8 cellular contexts compared by ENCODE assay signal in genomic region chr7:100428967-100429636, GRCh38. TPM values are rescaled to one million over a fixed set of nuclear protein-coding genes. Genes with fewer than 3 reads are reported as not detected.
DNase-seq lines count a peak whose midpoint lies in the region; ATAC-seq and TF ChIP-seq lines count a peak whose summit lies in the region.

No MANE protein-coding gene starts in this region.

- peak; percentile 99 for TF ChIP-seq EP300 in tibial nerve (IDR thresholded peaks at IDR 0.05)

- H3K36me3 ChIP-seq in adrenal gland (replicated peaks in 1 of 2) (peaks cover 0 to 20% of the 10 kb centered on the region in 2 donors), parathyroid adenoma (ENCODE audit: control insufficient read depth, insufficient read depth, low read length) (no peaks in the 10 kb centered on the region), tibial nerve (peaks cover 0 to 35% (median 0%) of the 10 kb centered on the region in 3 donors)

- H2AFZ ChIP-seq in parathyroid adenoma = peak overlapping the region; percentile 99

- peak overlapping the region; percentile 100 for H3K9ac ChIP-seq in parathyroid adenoma

- TF ChIP-seq POLR2A in adrenal gland (IDR thresholded peaks at IDR 0.05) (peak; percentile 85 to 90), tibial nerve (IDR thresholded peaks at IDR 0.05) (peak; percentile 70 to 86)

- H3K4me3 ChIP-seq in GM12864 (ENCODE audit: low read depth, low read length) (peak overlapping the region; percentile 94), adrenal gland (peak overlapping the region; percentile 86 to 99 (median 96)), parathyroid adenoma (ENCODE audit: low read depth, low read length) (peak overlapping the region; percentile 99), tibial nerve (peak overlapping the region; percentile 74 to 97 (median 86))

- TF ChIP-seq CTCF in GM12864 (IDR thresholded peaks at IDR 0.05; ENCODE audit: low read depth, low read length, missing control alignments) (peak; percentile 12), adrenal gland (IDR thresholded peaks at IDR 0.05) (peak in 5 of 6 experiments; percentile 25 to 69 (median 52)), parathyroid adenoma (IDR thresholded peaks at IDR 0.05) (peak; percentile 10), tibial nerve (IDR thresholded peaks at IDR 0.05) (peak in 3 of 5 experiments; percentile 37 to 86 (median 78))

- H3K27me3 ChIP-seq in adrenal gland (no peaks in the 10 kb centered on the region), parathyroid adenoma (ENCODE audit: control insufficient read depth, insufficient read depth, low read length) (no peaks in the 10 kb centered on the region), tibial nerve (no peaks in the 10 kb centered on the region)

- H3K27ac ChIP-seq in adrenal gland (peak overlapping the region; percentile 95 to 100 (median 98)), parathyroid adenoma (peak overlapping the region; percentile 100), tibial nerve (peak overlapping the region; percentile 97 to 100 (median 100))

- H3K9me3 ChIP-seq in adrenal gland (replicated peaks in 1 of 3) (no peaks in the 10 kb centered on the region), parathyroid adenoma (ENCODE audit: control insufficient read depth, low read length) (no peaks in the 10 kb centered on the region), tibial nerve (no peaks in the 10 kb centered on the region)

- DNase-seq in GM12864 (ENCODE audit: low read depth) (peak; percentile 98), NCI-H1436 treated with DMSO at 0.1 percent for 48 hours (lab: John Stamatoyannopoulos, UW) (peak; percentile 96), T follicular helper cell (ENCODE audit: low read depth) (peak; percentile 100), adrenal gland (peak; percentile 100), cardiac septum (ENCODE audit: low spot score) (peak; percentile 100), tibial nerve (ENCODE audit: low spot score in 2 of 2) (peak; percentile 100)

- 0 to 1% (median 0%) methylated on average over 5 to 40 of the region's 40 CpGs for WGBS in adrenal gland, 4 donors
- 0 to 1% methylated on average over 37 to 38 of the region's 40 CpGs for WGBS in tibial nerve, 2 donors

- intact Hi-C loops in adrenal gland (cut with DNase I) (no loop called here), cardiac septum (cut with DNase I) (loop anchor here (1.0 kb wide), 1 partner anchor 7 kb away; the partner anchor contains the start of gene PPP1R35)

- peak; percentile 60 for ATAC-seq in HG02798 (IDR thresholded peaks at IDR 0.05; ENCODE audit: poor library complexity, unreplicated experiment)

- H3K4me1 ChIP-seq in adrenal gland (replicated peaks in 1 of 2) (peaks cover 19 to 43% of the 10 kb centered on the region in 2 donors), parathyroid adenoma (peaks cover 26% of the 10 kb centered on the region), tibial nerve (peaks cover 0 to 47% (median 19%) of the 10 kb centered on the region in 4 donors)

- peak overlapping the region; percentile 99 for H3K4me2 ChIP-seq in parathyroid adenoma (ENCODE audit: low read length)

- H3K79me2 ChIP-seq in parathyroid adenoma = peaks cover 3% of the 10 kb centered on the region

RNA-seq across cellular contexts. Expression of gene MEPCE, which starts 0.5 kb away (rescaled TPM):
- total RNA-seq in adrenal gland (10 to 100 TPM; 24.8 to 76.8 (median 51.8) TPM), cardiac septum (19.7 TPM), tibial nerve (10 to 100 TPM; 39.5 to 50.2 (median 46.6) TPM)
- polyA plus RNA-seq in adrenal gland = 10 to 100 TPM; 36.7 to 54.6 (median 47.9) TPM

RNA-seq across cellular contexts. Expression of gene ZCWPW1, which starts 0.6 kb away (rescaled TPM):
- total RNA-seq in adrenal gland (1 to 10 TPM; 1.0 to 5.8 (median 3.8) TPM), cardiac septum (3.4 TPM), tibial nerve (1 to 10 TPM; 3.6 to 7.3 (median 4.9) TPM)
- polyA plus RNA-seq in adrenal gland = 10 to 100 TPM in 2 of 3 donors, 1 to 10 TPM in 1; 5.0 to 20.2 (median 14.6) TPM

RNA-seq across cellular contexts. Expression of gene PPP1R35, which starts 7.2 kb away (rescaled TPM):
- total RNA-seq in adrenal gland = 10 to 100 TPM; 29.9 to 64.9 (median 49.7) TPM
- 100 to 1,000 TPM in 2 of 3 donors, 1 to 10 TPM in 1; 8.5 to 283 (median 231) TPM for polyA plus RNA-seq in adrenal gland
- total RNA-seq in cardiac septum = 15.7 TPM
- total RNA-seq in tibial nerve = 10 to 100 TPM; 44.3 to 85.8 (median 53.3) TPM

RNA-seq across cellular contexts. Expression of gene SPACDR, which starts 35.0 kb away (rescaled TPM):
- total RNA-seq in adrenal gland = under 1 TPM in 3 of 8 donors, not detected in 5; 0.36 to 0.50 (median 0.48) TPM
- polyA plus RNA-seq in adrenal gland = 1 to 10 TPM in 2 of 3 donors, not detected in 1; 1.2 to 2.9 TPM
- 1.1 TPM for total RNA-seq in cardiac septum
- total RNA-seq in tibial nerve = 1 to 10 TPM in 3 of 4 donors, not detected in 1; 1.5 to 2.1 (median 1.8) TPM

RNA-seq across cellular contexts. Expression of gene TSC22D4, which starts 49.9 kb away (rescaled TPM):
- 10 to 100 TPM; 41.4 to 96.1 (median 60.7) TPM for total RNA-seq in adrenal gland
- polyA plus RNA-seq in adrenal gland = 10 to 100 TPM; 11.2 to 80.5 (median 73.6) TPM
- total RNA-seq in cardiac septum = 35.0 TPM
- 100 to 1,000 TPM; 154 to 224 (median 188) TPM for total RNA-seq in tibial nerve

Comparison
In these comparisons a context has a peak if more than half of its experiments do, and no peak if none do; other contexts are left out.
1. Peak in every context shown above with its lines: DNase-seq, ATAC-seq, H3K4me3 ChIP-seq and H3K27ac ChIP-seq.
2. CTCF ChIP-seq: peak in every context shown above with its lines; median percentile 78 in tibial nerve; 52 in adrenal gland; 12 in GM12864; 10 in parathyroid adenoma.